12 cellular contexts compared by ENCODE assay signal in genomic region chr17:82932146-82933005, GRCh38.
DNase-seq lines count a peak whose midpoint lies in the region; ATAC-seq and TF ChIP-seq lines count a peak whose summit lies in the region.
"Had no signal": no experiment of that assay in that cellular context is flagged by ENCODE, and none has a peak within 500 bp of the region (broad histone marks: within the 10 kb centered on the region; RNA-seq: fewer than 3 reads in every experiment).

No MANE protein-coding gene starts in this region.

- peaks cover 7% of the 10 kb centered on the region for H3K4me1 ChIP-seq in rectal smooth muscle tissue (ENCODE audit: control insufficient read depth, insufficient read depth, low read length)
- H3K4me1 ChIP-seq in effector memory CD4-positive, alpha-beta T cell (ENCODE audit: control insufficient read depth, insufficient read depth, low read length, poor library complexity, severe bottlenecking) = no peaks in the 10 kb centered on the region

- H3K4me3 ChIP-seq in epithelial cell of esophagus (ENCODE audit: low read length) (no peak overlapping the region), rectal smooth muscle tissue (ENCODE audit: low read length) (no peak overlapping the region)
- H3K4me3 ChIP-seq in effector memory CD4-positive, alpha-beta T cell (ENCODE audit: insufficient read depth, low read depth, low read length, poor library complexity, severe bottlenecking) = no peak overlapping the region
- H3K4me3 ChIP-seq: PC-9, skin epidermis had no signal

- peaks cover 17% of the 10 kb centered on the region for H3K36me3 ChIP-seq in rectal smooth muscle tissue (ENCODE audit: control insufficient read depth, insufficient read depth, low read length)
- peaks cover 73% of the 10 kb centered on the region for H3K36me3 ChIP-seq in effector memory CD4-positive, alpha-beta T cell (ENCODE audit: control insufficient read depth, insufficient read depth, low read length)

- TF ChIP-seq CTCF in epithelial cell of esophagus (IDR thresholded peaks at IDR 0.05; ENCODE audit: insufficient read depth, low read depth, low read length, missing control alignments) = no peak

- H3K27me3 ChIP-seq in rectal smooth muscle tissue (ENCODE audit: control insufficient read depth, insufficient read depth, low read length) = no peaks in the 10 kb centered on the region
- H3K27me3 ChIP-seq in effector memory CD4-positive, alpha-beta T cell (replicated peaks; ENCODE audit: control insufficient read depth, insufficient read depth, low read length, poor library complexity, severe bottlenecking) = no peaks in the 10 kb centered on the region

- DNase-seq in AG20443 (ENCODE audit: low spot score) (peak; percentile 52), NCI-H69 (lab: John Stamatoyannopoulos, UW) (peak; percentile 35), epithelial cell of esophagus (ENCODE audit: low read depth) (peak; percentile 76), NCI-H2029 treated with DMSO at 0.1 percent for 48 hours (lab: John Stamatoyannopoulos, UW) (no peak)
- DNase-seq in effector memory CD4-positive, alpha-beta T cell = no peak
- DNase-seq: activated T-cell treated with anti-CD3 and anti-CD28 coated beads, Interleukin-2, amount 50 U/mL, for 4 hours; Karpas-422; PC-9 had no signal

- H3K27ac ChIP-seq in rectal smooth muscle tissue (ENCODE audit: low read depth, low read length) = peak overlapping the region; percentile 47
- H3K27ac ChIP-seq in effector memory CD4-positive, alpha-beta T cell (ENCODE audit: insufficient read depth, low read length, poor library complexity, severe bottlenecking) = no peak overlapping the region
- H3K27ac ChIP-seq: PC-9 had no signal

- ATAC-seq in HG03354 (IDR thresholded peaks at IDR 0.05; ENCODE audit: poor library complexity, severe bottlenecking, unreplicated experiment) (no peak), GM21447 (IDR thresholded peaks at IDR 0.05; ENCODE audit: unreplicated experiment) (no peak)
- ATAC-seq: activated T-cell treated with anti-CD3 and anti-CD28 coated beads, Interleukin-2, amount 50 U/mL, for 4 hours had no signal

- peak overlapping the region; percentile 7 for H3K9ac ChIP-seq in rectal smooth muscle tissue (ENCODE audit: low read length)

- no peaks in the 10 kb centered on the region for H3K9me3 ChIP-seq in effector memory CD4-positive, alpha-beta T cell (ENCODE audit: control insufficient read depth, low read length)

Comparison
In these comparisons a context has a peak if more than half of its experiments do, and no peak if none do; other contexts are left out.
1. DNase-seq: peak in AG20443 (single experiment), NCI-H69 (single experiment) and epithelial cell of esophagus (single experiment); none in NCI-H2029 treated with DMSO at 0.1 percent for 48 hours (single experiment) and effector memory CD4-positive, alpha-beta T cell (0 of 3).